22 cellular contexts compared by ENCODE assay signal in genomic region chr4:131006388-131006787, GRCh38.
"Had no signal": no experiment of that assay in that cellular context is flagged by ENCODE, and none has a peak within 500 bp of the region (broad histone marks: within the 10 kb centered on the region; RNA-seq: fewer than 3 reads in every experiment).

No MANE protein-coding gene starts in this region.

- H3K36me3 Mint-ChIP-seq: activated naive CD4-positive, alpha-beta T cell treated with anti-CD3 and anti-CD28 coated beads, Interleukin-2, amount 50 U/mL, for 24 hours had no signal

- DNase-seq: activated CD4-positive, alpha-beta T cell treated with anti-CD3 and anti-CD28 coated beads for 36 hours; activated CD8-positive, alpha-beta memory T cell treated with anti-CD3 and anti-CD28 coated beads, Interleukin-2, amount 50 U/mL, for 4 hours; activated CD8-positive, alpha-beta T cell treated with anti-CD3 and anti-CD28 coated beads for 36 hours; activated gamma-delta T cell treated with Interleukin-2 at 50 U/mL for 16 hours; activated T-cell treated with anti-CD3 and anti-CD28 coated beads, Interleukin-2, amount 50 U/mL, for 72 hours; aorta; caudate nucleus; Karpas-422; NCI-H1048; NCI-H146; NCI-H187 treated with DMSO at 0.1 percent for 48 hours; NCI-H2081 treated with DMSO at 0.1 percent for 48 hours; NCI-H446; NCI-H524; PC-9; SHP77 treated with DMSO at 0.1 percent for 48 hours; T-helper 17 cell; T1000 had no signal

- H3K27me3 Mint-ChIP-seq: activated CD4-positive, alpha-beta T cell treated with anti-CD3 and anti-CD28 coated beads for 36 hours; activated CD8-positive, alpha-beta T cell treated with anti-CD3 and anti-CD28 coated beads for 36 hours; activated naive CD4-positive, alpha-beta T cell treated with anti-CD3 and anti-CD28 coated beads, Interleukin-2, amount 50 U/mL, for 24 hours; T-helper 17 cell had no signal

- H3K36me3 ChIP-seq: breast epithelium had no signal

- H3K9me3 ChIP-seq: breast epithelium had no signal

- H3K27me3 ChIP-seq: breast epithelium had no signal

- ATAC-seq: activated CD4-positive, alpha-beta T cell treated with anti-CD3 and anti-CD28 coated beads for 36 hours; activated CD8-positive, alpha-beta T cell treated with anti-CD3 and anti-CD28 coated beads for 36 hours; activated T-cell treated with anti-CD3 and anti-CD28 coated beads, Interleukin-2, amount 50 U/mL, for 72 hours; T-helper 17 cell had no signal

- H3K9me3 Mint-ChIP-seq: activated naive CD4-positive, alpha-beta T cell treated with anti-CD3 and anti-CD28 coated beads, Interleukin-2, amount 50 U/mL, for 24 hours; activated T-cell treated with anti-CD3 and anti-CD28 coated beads, Interleukin-2, amount 50 U/mL, for 72 hours had no signal

- H3K4me1 Mint-ChIP-seq: activated CD4-positive, alpha-beta T cell treated with anti-CD3 and anti-CD28 coated beads for 36 hours; activated naive CD4-positive, alpha-beta T cell treated with anti-CD3 and anti-CD28 coated beads, Interleukin-2, amount 50 U/mL, for 24 hours; T-helper 17 cell had no signal

- H3K4me2 ChIP-seq: PC-9 had no signal

- H3K4me3 Mint-ChIP-seq: activated CD4-positive, alpha-beta T cell treated with anti-CD3 and anti-CD28 coated beads for 36 hours; activated CD8-positive, alpha-beta T cell treated with anti-CD3 and anti-CD28 coated beads for 36 hours; activated naive CD4-positive, alpha-beta T cell treated with anti-CD3 and anti-CD28 coated beads, Interleukin-2, amount 50 U/mL, for 24 hours; activated T-cell treated with anti-CD3 and anti-CD28 coated beads, Interleukin-2, amount 50 U/mL, for 72 hours; T-helper 17 cell had no signal

- H3K27ac Mint-ChIP-seq: activated CD4-positive, alpha-beta T cell treated with anti-CD3 and anti-CD28 coated beads for 36 hours; activated CD8-positive, alpha-beta T cell treated with anti-CD3 and anti-CD28 coated beads for 36 hours; activated naive CD4-positive, alpha-beta T cell treated with anti-CD3 and anti-CD28 coated beads, Interleukin-2, amount 50 U/mL, for 24 hours; activated T-cell treated with anti-CD3 and anti-CD28 coated beads, Interleukin-2, amount 50 U/mL, for 72 hours; activated T-helper 2 cell treated with anti-CD3 and anti-CD28 coated beads, Interferon-gamma antibody, Interleukin-2, Interleukin-4, amounts not matched to agents 10 μg/mL and 5 μg/mL and 100 μg/mL, durations not matched to agents 14 hours and 24 hours and 36 hours; T-helper 17 cell had no signal

- H3K27ac ChIP-seq: breast epithelium, PC-9, VCaP had no signal

- H3K4me3 ChIP-seq: breast epithelium, PC-9 had no signal

- H3K4me1 ChIP-seq: breast epithelium had no signal

- H2AFZ ChIP-seq: PC-9 had no signal
